In the genomic region with DNA sequence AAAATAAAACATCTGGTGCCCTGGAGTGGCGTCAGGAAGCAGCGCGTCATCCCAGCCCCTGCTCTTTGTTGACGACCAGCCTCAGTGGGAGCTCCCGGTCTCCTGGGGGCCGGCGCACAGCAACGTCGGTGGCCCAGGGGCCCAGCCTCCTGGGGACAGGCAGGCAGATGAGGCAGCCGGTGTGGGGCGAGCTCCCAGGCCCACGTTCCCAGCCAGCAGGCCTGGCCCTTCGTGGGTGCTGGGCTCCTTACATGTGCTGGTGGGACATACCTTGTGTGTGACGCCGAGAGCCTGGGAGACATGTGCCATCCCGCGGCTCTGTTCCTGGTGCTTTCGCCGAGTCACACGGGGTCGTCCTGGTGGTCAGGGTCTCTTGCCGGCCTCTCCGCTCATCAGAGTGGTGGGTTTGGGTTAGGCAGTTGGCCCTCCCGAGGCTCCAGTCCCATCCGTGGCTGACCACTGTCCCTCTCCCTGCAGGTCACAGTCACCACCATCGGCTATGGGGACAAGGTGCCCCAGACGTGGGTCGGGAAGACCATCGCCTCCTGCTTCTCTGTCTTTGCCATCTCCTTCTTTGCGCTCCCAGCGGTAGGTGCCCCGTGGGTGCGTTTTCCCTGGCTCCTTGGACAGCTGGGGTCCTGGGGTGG, we compare ENCODE assay signal across 16 cellular contexts.
DNase-seq lines count a peak whose midpoint lies in the region; ATAC-seq, FAIRE-seq and TF ChIP-seq lines count a peak whose summit lies in the region.
"Had no signal": no experiment of that assay in that cellular context is flagged by ENCODE, and none has a peak within 500 bp of the region (broad histone marks: within the 10 kb centered on the region; RNA-seq: fewer than 3 reads in every experiment).

No MANE protein-coding gene starts in this region.

- H3K27me3 Mint-ChIP-seq in CD14-positive monocyte (ENCODE audit: low read depth in 3 of 3) = no peaks in the 10 kb centered on the region
- H3K27me3 Mint-ChIP-seq: CD4-positive, alpha-beta memory T cell had no signal

- TF ChIP-seq CTCF in CD14-positive monocyte (IDR thresholded peaks at IDR 0.05) (no peak), heart left ventricle (IDR thresholded peaks at IDR 0.05) (no peak), psoas muscle (IDR thresholded peaks at IDR 0.05) (no peak), GM13976 (IDR thresholded peaks at IDR 0.05; ENCODE audit: borderline replicate concordance, control extremely low read depth, extremely low read depth, insufficient read depth, missing control alignments) (no peak)

- DNase-seq in CD14-positive monocyte (ENCODE audit: low spot score) (peak; percentile 35), SJSA1 (ENCODE audit: low read depth in 1 of 2, low spot score in 2 of 2) (no peak), heart left ventricle (peak in 3 of 5 donors; percentile 3 to 46 (median 26)), psoas muscle (peak; percentile 5 to 49), GM13976 (ENCODE audit: low spot score) (no peak), RCC 7860 (ENCODE audit: low spot score) (no peak), glomerular visceral epithelial cell (ENCODE audit: extremely low spot score) (no peak)
- DNase-seq: activated naive CD4-positive, alpha-beta T cell; CD4-positive, alpha-beta memory T cell; KG1; NCI-H1694; NK-92 treated with Interleukin-12 subunit alpha and Interleukin-12 subunit beta, amount 100 ng/mL, for 24 hours; stimulated activated naive CD4-positive, alpha-beta T cell had no signal

- H3K36me3 ChIP-seq in SJSA1 = no peaks in the 10 kb centered on the region
- H3K36me3 ChIP-seq in heart left ventricle = peaks cover 0 to 7% (median 0%) of the 10 kb centered on the region in 9 donors
- H3K36me3 ChIP-seq in psoas muscle (ENCODE audit: insufficient read depth in 1 of 2, low read depth in 1 of 2) = no peaks in the 10 kb centered on the region

- FAIRE-seq in RCC 7860 (lab: Jason Lieb, UNC) = no peak
- FAIRE-seq: colon, islet of Langerhans had no signal

- H3K27me3 ChIP-seq in SJSA1 (replicated peaks) (no peaks in the 10 kb centered on the region), heart left ventricle (no peaks in the 10 kb centered on the region), psoas muscle (ENCODE audit: insufficient read depth in 3 of 3, low read length in 2 of 3) (no peaks in the 10 kb centered on the region)

- H3K4me1 ChIP-seq in SJSA1 (replicated peaks) (peaks cover 42% of the 10 kb centered on the region), heart left ventricle (peaks cover 0 to 39% (median 4%) of the 10 kb centered on the region in 12 donors), psoas muscle (no peaks in the 10 kb centered on the region)

- no peak overlapping the region for H3K4me3 Mint-ChIP-seq in CD14-positive monocyte
- H3K4me3 Mint-ChIP-seq: CD4-positive, alpha-beta memory T cell had no signal

- H3K4me1 Mint-ChIP-seq in CD14-positive monocyte = no peaks in the 10 kb centered on the region
- H3K4me1 Mint-ChIP-seq: CD4-positive, alpha-beta memory T cell had no signal

- H3K9me3 Mint-ChIP-seq in CD14-positive monocyte = no peaks in the 10 kb centered on the region
- H3K9me3 Mint-ChIP-seq: CD4-positive, alpha-beta memory T cell had no signal

- in situ Hi-C loops in GM13976 (cut with MboI; ENCODE audit: low sequenced_read_pairs, unreplicated experiment) = no loop called here

- H3K4me3 ChIP-seq in SJSA1 (no peak overlapping the region), heart left ventricle (no peak overlapping the region), psoas muscle (no peak overlapping the region)

- H3K36me3 Mint-ChIP-seq in CD14-positive monocyte = peaks cover 19 to 44% of the 10 kb centered on the region in 2 donors

- intact Hi-C loops in CD14-positive monocyte (cut with micrococcal nuclease) (no loop called here), heart left ventricle (cut with DNase I) (no loop called here), psoas muscle (cut with DNase I) (no loop called here)

- H3K27ac Mint-ChIP-seq in CD14-positive monocyte = peak overlapping the region in 1 of 7 donors; percentile 26
- H3K27ac Mint-ChIP-seq: CD4-positive, alpha-beta memory T cell had no signal

- H3K9me3 ChIP-seq in SJSA1 (replicated peaks) (no peaks in the 10 kb centered on the region), heart left ventricle (no peaks in the 10 kb centered on the region), psoas muscle (no peaks in the 10 kb centered on the region)

- WGBS in heart left ventricle, 4 donors = 72 to 80% (median 76%) methylated on average over 24 to 33 of the region's 33 CpGs
- 79 to 84% (median 81%) methylated on average over 30 to 33 of the region's 33 CpGs for WGBS in psoas muscle, 3 donors

- H3K27ac ChIP-seq in SJSA1 (peak overlapping the region; percentile 51), heart left ventricle (peak overlapping the region in 4 of 12 donors; percentile 7 to 35 (median 26)), psoas muscle (no peak overlapping the region)

- ATAC-seq in heart left ventricle (no peak), psoas muscle (no peak), HG03521 (IDR thresholded peaks at IDR 0.05; ENCODE audit: unreplicated experiment) (no peak)

- TF ChIP-seq POLR2A in heart left ventricle (IDR thresholded peaks at IDR 0.05) = no peak

Comparison
In these comparisons a context has a peak if more than half of its experiments do, and no peak if none do; other contexts are left out.
1. DNase-seq: peak in CD14-positive monocyte (single experiment), heart left ventricle (3 of 5) and psoas muscle (2 of 2); none in SJSA1 (0 of 2), GM13976 (single experiment), RCC 7860 (single experiment) and glomerular visceral epithelial cell (single experiment).